ENCODE assay signal across 10 cellular contexts in genomic region chr20:50151034-50151743, GRCh38. TPM values are rescaled to one million over a fixed set of nuclear protein-coding genes. Genes with fewer than 3 reads are reported as not detected.
DNase-seq lines count a peak whose midpoint lies in the region; ATAC-seq, FAIRE-seq and TF ChIP-seq lines count a peak whose summit lies in the region.
"Had no signal": no experiment of that assay in that cellular context is flagged by ENCODE, and none has a peak within 500 bp of the region (broad histone marks: within the 10 kb centered on the region; RNA-seq: fewer than 3 reads in every experiment).

No MANE protein-coding gene starts in this region.

- H3K27ac ChIP-seq in Panc1 (ENCODE audit: low read length) (peak overlapping the region; percentile 97), esophagus (ENCODE audit: low read depth in 2 of 2, low read length in 1 of 2) (peak overlapping the region; percentile 91 to 100), sigmoid colon (peak overlapping the region; percentile 19 to 95 (median 90))
- H3K27ac ChIP-seq: testis had no signal

- no peaks in the 10 kb centered on the region for H3K27me3 ChIP-seq in Panc1 (ENCODE audit: control insufficient read depth, insufficient read depth, low read length)
- H3K27me3 ChIP-seq in esophagus (ENCODE audit: control insufficient read depth in 1 of 2, insufficient read depth in 2 of 2, low read length in 2 of 2) = no peaks in the 10 kb centered on the region
- H3K27me3 ChIP-seq in sigmoid colon = no peaks in the 10 kb centered on the region
- H3K27me3 ChIP-seq: testis had no signal

- no peak for TF ChIP-seq POLR2A in sigmoid colon (IDR thresholded peaks at IDR 0.05)

- DNase-seq in GM03348 (ENCODE audit: low spot score) (peak; percentile 41), Panc1 (ENCODE audit: low read depth, low spot score) (no peak), sigmoid colon (no peak), RCC 7860 (ENCODE audit: low spot score) (no peak), NOMO-1 (lab: John Stamatoyannopoulos, UW; ENCODE audit: unreplicated experiment in 2 of 2) (no peak), kidney glomerular epithelial cell (lab: John Stamatoyannopoulos, UW) (no peak)
- no peak for DNase-seq in stimulated activated CD4-positive, alpha-beta T cell treated with anti-CD3 and anti-CD28 coated beads, Interleukin-15, amount 100 ng/mL, for 24 hours
- DNase-seq: midbrain, testis had no signal

- intact Hi-C loops in Panc1 (cut with micrococcal nuclease; ENCODE audit: unreplicated experiment) (no loop called here), sigmoid colon (cut with DNase I) (loop anchor here (2.0 kb wide), 1 partner anchor 18 kb away; no protein-coding TSS in a partner anchor)

- no peak for TF ChIP-seq CTCF in Panc1 (IDR thresholded peaks at IDR 0.05)
- no peak for TF ChIP-seq CTCF in sigmoid colon (IDR thresholded peaks at IDR 0.05)

- no TSS peak for BruUV-seq in Panc1 (replicated peaks; lab: Mats Ljungman, UMichigan)

- CTCF ChIA-PET in Panc1 (lab: Charles Lee) = no interaction called here

- H3K4me3 ChIP-seq in Panc1 (ENCODE audit: low read depth in 2 of 2, low read length in 2 of 2) = peak overlapping the region; percentile 92 to 95
- H3K4me3 ChIP-seq in esophagus (ENCODE audit: low read depth in 1 of 2, low read length in 2 of 2) = peak overlapping the region; percentile 28 to 72
- H3K4me3 ChIP-seq in sigmoid colon = no peak overlapping the region
- H3K4me3 ChIP-seq: testis had no signal

- no peak for ATAC-seq in Panc1

- no peak for TF ChIP-seq EP300 in sigmoid colon (IDR thresholded peaks at IDR 0.05)

- no peak for FAIRE-seq in RCC 7860 (lab: Jason Lieb, UNC)

- H3K9me3 ChIP-seq in Panc1 (ENCODE audit: control insufficient read depth, insufficient read depth, low read depth, low read length) (no peaks in the 10 kb centered on the region), esophagus (ENCODE audit: control insufficient read depth in 2 of 2, insufficient read depth in 1 of 2, low read depth in 1 of 2, low read length in 1 of 2) (no peaks in the 10 kb centered on the region), sigmoid colon (no peaks in the 10 kb centered on the region)
- H3K9me3 ChIP-seq: testis had no signal

- in situ Hi-C loops in Panc1 (cut with HindIII; ENCODE audit: low pct_unique_long_range_greater_than_20kb, low sequenced_read_pairs) = no loop called here

- H3K36me3 ChIP-seq in Panc1 (ENCODE audit: control insufficient read depth, insufficient read depth, low read length) = peaks cover 13% of the 10 kb centered on the region
- H3K36me3 ChIP-seq in esophagus (ENCODE audit: control insufficient read depth in 2 of 2, insufficient read depth in 2 of 2, low read length in 1 of 2) = peaks cover 6 to 9% of the 10 kb centered on the region in 2 donors
- H3K36me3 ChIP-seq in sigmoid colon = peaks cover 0 to 13% (median 0%) of the 10 kb centered on the region in 4 donors

- H3K4me1 ChIP-seq in Panc1 (ENCODE audit: control insufficient read depth, insufficient read depth, low read length) (peaks cover 65% of the 10 kb centered on the region), esophagus (ENCODE audit: control insufficient read depth in 2 of 2, insufficient read depth in 2 of 2, low read length in 1 of 2) (peaks cover 17 to 46% of the 10 kb centered on the region in 2 donors), sigmoid colon (peaks cover 0 to 75% (median 65%) of the 10 kb centered on the region in 4 donors)

- WGBS in esophagus, 2 donors = 56 to 61% methylated on average over 10 of the region's 10 CpGs
- 49 to 69% methylated on average over 10 of the region's 10 CpGs for WGBS in sigmoid colon, 2 donors

- POLR2A ChIA-PET in Panc1 (lab: Charles Lee) = interaction anchor here (1.0 to 1.1 kb wide), 2 partner anchors 27 to 29 kb away, joined by 3 to 4 read pairs; no protein-coding TSS in a partner anchor

RNA-seq across cellular contexts. Expression of gene PEDS1, which starts 2.3 kb away (rescaled TPM):
- total RNA-seq in Panc1 (2021; ENCODE audit: unreplicated experiment) (88.9 TPM), sigmoid colon (10 to 100 TPM; 19.1 to 27.4 (median 22.6) TPM)
- 209 TPM for polyA plus RNA-seq in Panc1 (2012; ENCODE audit: insufficient read length)
- polyA plus RNA-seq in esophagus (10 to 100 TPM; 31.5 to 56.2 TPM), sigmoid colon (10 to 100 TPM; 13.8 to 24.2 (median 14.3) TPM)

RNA-seq across cellular contexts. Expression of gene UBE2V1, which starts 38.2 kb away (rescaled TPM):
- total RNA-seq in Panc1 (2021; ENCODE audit: unreplicated experiment) (115 TPM), sigmoid colon (100 to 1,000 TPM in 1 of 4 donors, 10 to 100 TPM in 3; 55.0 to 117 (median 65.6) TPM)
- 54.8 TPM for polyA plus RNA-seq in Panc1 (2012; ENCODE audit: insufficient read length)
- polyA plus RNA-seq in esophagus (10 to 100 TPM; 57.4 to 73.1 TPM), sigmoid colon (10 to 100 TPM; 80.4 to 94.1 (median 91.3) TPM)

RNA-seq across cellular contexts. Expression of gene CEBPB, which starts 39.4 kb away (rescaled TPM):
- total RNA-seq in Panc1 (2021; ENCODE audit: unreplicated experiment) (52.1 TPM), sigmoid colon (100 to 1,000 TPM in 2 of 4 donors, 10 to 100 TPM in 2; 53.2 to 173 (median 93.6) TPM)
- 80.9 TPM for polyA plus RNA-seq in Panc1 (2012; ENCODE audit: insufficient read length)
- polyA plus RNA-seq in esophagus (10 to 100 TPM in 1 of 2 donors, 1 to 10 TPM in 1; 6.9 to 19.6 TPM), sigmoid colon (10 to 100 TPM in 2 of 3 donors, 1 to 10 TPM in 1; 6.9 to 17.4 (median 12.2) TPM)

Comparison
In these comparisons a context has a peak if more than half of its experiments do, and no peak if none do; other contexts are left out.
1. H3K4me3 ChIP-seq: peak in Panc1 (2 of 2) and esophagus (2 of 2); none in sigmoid colon (0 of 4).
2. Peak in every context shown above with its lines, with median percentiles within 50 percentile points of each other: H3K27ac ChIP-seq.